Comparison of ENCODE assay signal across 19 cellular contexts in the genomic region with DNA sequence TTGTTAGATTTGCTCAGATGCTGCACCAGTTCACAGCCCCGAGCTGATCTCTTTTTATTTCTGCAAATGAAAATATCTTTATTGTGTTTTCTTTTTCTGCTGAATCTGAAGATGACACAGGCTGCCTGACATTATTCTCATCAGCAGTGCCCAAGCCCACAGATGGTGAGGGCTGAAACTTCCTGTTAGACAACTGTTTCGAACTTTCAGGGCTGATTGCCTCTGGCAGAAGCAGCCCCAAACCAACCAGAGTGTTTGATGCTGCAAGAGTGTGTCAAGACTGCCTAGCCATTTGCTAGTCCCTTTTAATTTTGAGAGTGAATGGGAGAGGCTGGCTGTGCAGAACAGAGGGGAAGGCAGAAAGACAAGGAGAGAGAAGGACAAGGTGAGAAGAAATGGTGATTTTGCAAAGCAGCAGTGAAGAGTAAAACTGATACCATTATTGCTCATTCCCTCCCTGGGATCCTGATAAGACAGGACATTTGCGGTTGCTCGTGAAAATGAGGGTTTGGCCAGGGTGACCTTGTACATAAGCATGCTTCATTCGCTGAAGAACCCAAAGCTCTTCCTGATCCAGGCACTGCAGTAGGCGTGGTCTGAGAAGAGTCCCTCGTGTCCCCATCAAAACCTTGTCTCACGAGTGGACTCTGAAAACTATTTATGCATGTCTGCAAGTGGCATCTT.
A peak's percentile ranks its signal among the peaks of the same experiment; 100 is the strongest.
DNase-seq lines count a peak whose midpoint lies in the region; ATAC-seq and TF ChIP-seq lines count a peak whose summit lies in the region.
"Had no signal": no experiment of that assay in that cellular context is flagged by ENCODE, and none has a peak within 500 bp of the region (broad histone marks: within the 10 kb centered on the region; RNA-seq: fewer than 3 reads in every experiment).

No MANE protein-coding gene starts in this region.

- no peak for TF ChIP-seq CTCF in MM.1S (IDR thresholded peaks at IDR 0.05; ENCODE audit: low read length)

- H3K4me1 Mint-ChIP-seq in effector memory CD8-positive, alpha-beta T cell (ENCODE audit: low read depth in 2 of 2): no peaks in the 10 kb centered on the region

- no peak overlapping the region for H3K4me3 ChIP-seq in MM.1S (ENCODE audit: low read length)
- H3K4me3 ChIP-seq: K562, PC-9, SJSA1 had no signal

- H3F3A ChIP-seq in MM.1S (ENCODE audit: insufficient read depth, low read length): no peaks in the 10 kb centered on the region

- H3K27ac ChIP-seq in MM.1S (ENCODE audit: low read length): peak overlapping the region; percentile 13; the same call in 1 of the 2 replicates
- no peak overlapping the region for H3K27ac ChIP-seq in substantia nigra (ENCODE audit: low read depth, low read length, poor library complexity, severe bottlenecking)
- H3K27ac ChIP-seq: HL-60, PC-9, SJSA1 had no signal

- no peaks in the 10 kb centered on the region for H3K9me2 ChIP-seq in MM.1S (replicated peaks; ENCODE audit: insufficient read depth, low read length)

- H4K20me1 ChIP-seq in MM.1S (ENCODE audit: insufficient read depth, low read length): no peaks in the 10 kb centered on the region

- no peak overlapping the region for H3K4me2 ChIP-seq in MM.1S (ENCODE audit: low read depth, low read length)
- H3K4me2 ChIP-seq: PC-9 had no signal

- no peak overlapping the region for H3K27ac Mint-ChIP-seq in effector memory CD8-positive, alpha-beta T cell
- H3K27ac Mint-ChIP-seq: CD8-positive, alpha-beta T cell had no signal

- ATAC-seq in GM18867 (IDR thresholded peaks at IDR 0.05; ENCODE audit: unreplicated experiment): peak; percentile 75
- ATAC-seq in GM21528 (IDR thresholded peaks at IDR 0.05; ENCODE audit: low FRiP score, unreplicated experiment): peak; percentile 68
- ATAC-seq in effector memory CD8-positive, alpha-beta T cell (replicated peaks): no peak
- ATAC-seq: CD8-positive, alpha-beta T cell; K562 had no signal

- H3K36me3 Mint-ChIP-seq in effector memory CD8-positive, alpha-beta T cell (ENCODE audit: insufficient read depth): no peaks in the 10 kb centered on the region
- H3K36me3 Mint-ChIP-seq: CD8-positive, alpha-beta T cell had no signal

- no peaks in the 10 kb centered on the region for H3K4me1 ChIP-seq in MM.1S (ENCODE audit: low read length)
- H3K4me1 ChIP-seq: BE2C, SJSA1 had no signal

- H3K79me2 ChIP-seq in MM.1S (ENCODE audit: low read length): no peaks in the 10 kb centered on the region

- no peaks in the 10 kb centered on the region for H3K27me3 ChIP-seq in MM.1S (replicated peaks; ENCODE audit: insufficient read depth, low read length)
- H3K27me3 ChIP-seq: BE2C had no signal

- DNase-seq in MM.1S (peak; percentile 43), substantia nigra (lab: John Stamatoyannopoulos, UW) (no peak), SKM-1 treated with dmso at 0.1 percent for 144 hours (lab: John Stamatoyannopoulos, UW; ENCODE audit: unreplicated experiment) (no peak), HT-29 (ENCODE audit: low spot score) (no peak)
- no peak for DNase-seq in effector memory CD8-positive, alpha-beta T cell
- DNase-seq: BE2C; CD8-positive, alpha-beta T cell; DMS79; MV-4-11; NCI-H1417; NCI-H2029; NCI-H510A; PC-9; SW 1271 had no signal

- no peak overlapping the region for H3K9ac ChIP-seq in MM.1S (ENCODE audit: low read length)

- no peak overlapping the region for H3K4me3 Mint-ChIP-seq in effector memory CD8-positive, alpha-beta T cell
- H3K4me3 Mint-ChIP-seq: CD8-positive, alpha-beta T cell had no signal

- no peaks in the 10 kb centered on the region for H3K9me3 ChIP-seq in MM.1S (replicated peaks; ENCODE audit: insufficient read depth, low read length)
- H3K9me3 ChIP-seq: BE2C, SJSA1 had no signal

- H3K27me3 Mint-ChIP-seq in effector memory CD8-positive, alpha-beta T cell: peaks cover 12 to 24% of the 10 kb centered on the region in 2 donors

- no peaks in the 10 kb centered on the region for H3K9me3 Mint-ChIP-seq in effector memory CD8-positive, alpha-beta T cell

- H2AFZ ChIP-seq in MM.1S (ENCODE audit: low read length): no peak overlapping the region
- H2AFZ ChIP-seq: PC-9 had no signal

- H3K36me3 ChIP-seq in MM.1S (replicated peaks; ENCODE audit: insufficient read depth, low read length): no peaks in the 10 kb centered on the region
- H3K36me3 ChIP-seq: BE2C, SJSA1 had no signal
